11 cellular contexts compared by ENCODE assay signal in the genomic region with DNA sequence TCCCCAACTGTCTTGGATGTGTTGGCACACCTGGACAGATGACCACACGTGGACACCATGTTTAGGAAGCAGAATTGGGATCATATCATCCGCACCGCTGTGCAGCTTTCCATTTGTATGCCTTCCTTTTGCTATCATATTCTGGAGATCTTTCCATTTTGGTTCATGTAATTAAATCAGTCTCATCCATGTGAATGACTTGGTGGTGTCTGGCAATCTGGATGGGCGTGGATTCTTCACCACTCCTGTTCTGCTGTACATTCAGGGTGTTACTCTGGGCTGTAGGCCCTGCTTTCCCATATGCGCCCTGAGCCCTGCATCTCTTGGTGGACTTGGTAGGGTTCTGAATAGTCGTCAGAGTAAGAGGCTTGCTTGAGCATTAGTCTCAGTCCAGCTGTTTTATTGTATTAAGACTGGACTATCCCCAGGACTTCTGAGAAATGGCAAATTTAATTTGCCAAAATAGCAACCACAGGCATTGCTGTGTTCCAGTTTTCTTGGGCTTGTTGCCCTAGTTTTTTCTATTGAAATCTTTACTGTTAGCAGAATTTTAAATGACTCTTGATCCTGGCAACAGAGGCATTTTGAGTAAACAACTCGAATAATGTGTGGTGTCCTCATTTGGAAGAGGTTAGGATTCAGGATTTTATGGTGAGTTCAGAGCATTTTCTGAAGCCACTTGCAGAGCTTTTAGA. TPM values are rescaled to one million over a fixed set of nuclear protein-coding genes. Genes with fewer than 3 reads are reported as not detected.
DNase-seq lines count a peak whose midpoint lies in the region; ATAC-seq and TF ChIP-seq lines count a peak whose summit lies in the region.
"Had no signal": no experiment of that assay in that cellular context is flagged by ENCODE, and none has a peak within 500 bp of the region (broad histone marks: within the 10 kb centered on the region; RNA-seq: fewer than 3 reads in every experiment).

No MANE protein-coding gene starts in this region.

- WGBS in mesenchymal stem cell, result 88% methylated on average over 7 of the region's 7 CpGs
- WGBS in transverse colon (ENCODE audit: low coverage in 1 of 2), 2 donors, result 76 to 78% methylated on average over 5 to 7 of the region's 7 CpGs

- H4K91ac ChIP-seq in mesenchymal stem cell (ENCODE audit: low read length), result no peak overlapping the region

- no peak overlapping the region for H2BK15ac ChIP-seq in mesenchymal stem cell (ENCODE audit: low read depth, poor library complexity, severe bottlenecking)

- no peak overlapping the region for H3K4me2 ChIP-seq in mesenchymal stem cell (ENCODE audit: low read length, poor library complexity, severe bottlenecking)

- H3K36me3 Mint-ChIP-seq in activated T-cell treated with anti-CD3 and anti-CD28 coated beads, Interleukin-2, amount 50 U/mL, for 72 hours (ENCODE audit: insufficient read depth in 2 of 2), result peaks cover 3 to 8% of the 10 kb centered on the region in 2 donors

- H4K8ac ChIP-seq in mesenchymal stem cell (ENCODE audit: low read length), result no peak overlapping the region

- H3K4ac ChIP-seq in mesenchymal stem cell (ENCODE audit: low read depth in 1 of 2, low read length in 2 of 2), result no peak overlapping the region

- H2AFZ ChIP-seq in mesenchymal stem cell (ENCODE audit: low read depth, low read length), result no peak overlapping the region

- H2BK12ac ChIP-seq in mesenchymal stem cell (ENCODE audit: low read length in 2 of 2), result no peak overlapping the region

- no peak overlapping the region for H3K14ac ChIP-seq in mesenchymal stem cell (ENCODE audit: low read length in 2 of 2)

- no peak overlapping the region for H2AK5ac ChIP-seq in mesenchymal stem cell (ENCODE audit: low read length, severe bottlenecking)

- H3K4me3 ChIP-seq in colonic mucosa, result no peak overlapping the region
- H3K4me3 ChIP-seq in mesenchymal stem cell (ENCODE audit: insufficient read depth in 1 of 2, low read depth in 1 of 2, low read length in 2 of 2), result peak overlapping the region in 1 of 2 experiments; percentile 61
- peak overlapping the region in 1 of 4 donors; percentile 21 for H3K4me3 ChIP-seq in transverse colon

- TF ChIP-seq POLR2A in transverse colon (IDR thresholded peaks at IDR 0.05), result no peak

- H3K4me1 ChIP-seq in colonic mucosa (peaks cover 5% of the 10 kb centered on the region), mesenchymal stem cell (ENCODE audit: control insufficient read depth, insufficient read depth, low read depth, low read length) (peaks cover 17% of the 10 kb centered on the region), transverse colon (peaks cover 8 to 19% (median 15%) of the 10 kb centered on the region in 4 donors)

- no peak for ATAC-seq in activated T-cell treated with anti-CD3 and anti-CD28 coated beads, Interleukin-2, amount 50 U/mL, for 72 hours (replicated peaks in 1 of 2)
- ATAC-seq in HG02610 (IDR thresholded peaks at IDR 0.05; ENCODE audit: unreplicated experiment), result no peak

- TF ChIP-seq CTCF in colonic mucosa (IDR thresholded peaks at IDR 0.05) (no peak), transverse colon (IDR thresholded peaks at IDR 0.05) (no peak)

- H3K18ac ChIP-seq in mesenchymal stem cell (ENCODE audit: low read depth in 1 of 2, low read length in 2 of 2), result no peak overlapping the region

- H3K9ac ChIP-seq in colonic mucosa (ENCODE audit: low read depth in 2 of 2, low read length in 2 of 2) (peak overlapping the region; percentile 35), mesenchymal stem cell (ENCODE audit: low read length) (peak overlapping the region; percentile 83)

- H3K4me1 Mint-ChIP-seq in activated T-cell treated with anti-CD3 and anti-CD28 coated beads, Interleukin-2, amount 50 U/mL, for 72 hours (ENCODE audit: low read depth), result peaks cover 79% of the 10 kb centered on the region

- H3K27ac ChIP-seq in colonic mucosa, result peak overlapping the region; percentile 5
- H3K27ac ChIP-seq in mesenchymal stem cell (ENCODE audit: low read length, poor library complexity, severe bottlenecking), result no peak overlapping the region
- H3K27ac ChIP-seq in transverse colon, result peak overlapping the region; percentile 62 to 83 (median 72)

- H3K23ac ChIP-seq in mesenchymal stem cell (ENCODE audit: low read length in 2 of 2), result no peak overlapping the region

- H3K27ac Mint-ChIP-seq in activated T-cell treated with anti-CD3 and anti-CD28 coated beads, Interleukin-2, amount 50 U/mL, for 72 hours, result peak overlapping the region; percentile 55

- no peak for TF ChIP-seq EP300 in transverse colon (IDR thresholded peaks at IDR 0.05; ENCODE audit: low read depth)

- H2BK120ac ChIP-seq in mesenchymal stem cell (ENCODE audit: low read depth, low read length), result no peak overlapping the region

- in situ Hi-C loops in transverse colon (cut with MboI; ENCODE audit: low pct_ligation_motif_present in 1 of 4, low pct_unique_long_range_greater_than_20kb in 1 of 4, low sequenced_read_pairs in 3 of 4), result no loop called here

- no peak overlapping the region for H2BK5ac ChIP-seq in mesenchymal stem cell (ENCODE audit: low read depth, low read length, poor library complexity, severe bottlenecking)

- H3K9me3 ChIP-seq in colonic mucosa (no peaks in the 10 kb centered on the region), mesenchymal stem cell (ENCODE audit: control insufficient read depth, low read length) (peaks cover 4% of the 10 kb centered on the region), transverse colon (peaks cover 0 to 2% of the 10 kb centered on the region in 2 donors)

- H3K9me3 Mint-ChIP-seq in activated T-cell treated with anti-CD3 and anti-CD28 coated beads, Interleukin-2, amount 50 U/mL, for 72 hours, result peaks cover 0 to 3% of the 10 kb centered on the region in 2 donors

- H3K4me3 Mint-ChIP-seq in activated T-cell treated with anti-CD3 and anti-CD28 coated beads, Interleukin-2, amount 50 U/mL, for 72 hours, result peak overlapping the region; percentile 48 to 70

- intact Hi-C loops in colonic mucosa (cut with DNase I), result loop anchor here (10.0 kb wide), 1 partner anchor 59 kb away; no protein-coding TSS in a partner anchor
- intact Hi-C loops in transverse colon (cut with DNase I; ENCODE audit: low total_unique reads), result no loop called here

- H3K27me3 ChIP-seq in colonic mucosa (no peaks in the 10 kb centered on the region), mesenchymal stem cell (ENCODE audit: control insufficient read depth in 1 of 2, insufficient read depth in 1 of 2, low read length in 2 of 2) (no peaks in the 10 kb centered on the region), transverse colon (no peaks in the 10 kb centered on the region)

- H3K27me3 Mint-ChIP-seq in activated T-cell treated with anti-CD3 and anti-CD28 coated beads, Interleukin-2, amount 50 U/mL, for 72 hours (ENCODE audit: low read depth), result no peaks in the 10 kb centered on the region

- H3K79me1 ChIP-seq in mesenchymal stem cell (replicated peaks; ENCODE audit: low read length, poor library complexity, severe bottlenecking), result peaks cover 29% of the 10 kb centered on the region

- no peak for DNase-seq in activated T-cell treated with anti-CD3 and anti-CD28 coated beads, Interleukin-2, amount 50 U/mL, for 72 hours
- DNase-seq in activated T-cell treated with anti-CD3 and anti-CD28 coated beads, Interleukin-2, amount 50 U/mL, for 1 hour, result no peak
- DNase-seq in colonic mucosa (no peak), mesenchymal stem cell (no peak), transverse colon (no peak), dermis blood vessel endothelial cell (no peak), D341Med (ENCODE audit: low spot score) (no peak)
- DNase-seq: amniotic stem cell had no signal

- no peaks in the 10 kb centered on the region for H3K36me3 ChIP-seq in colonic mucosa
- H3K36me3 ChIP-seq in mesenchymal stem cell (ENCODE audit: control insufficient read depth in 1 of 2, insufficient read depth in 2 of 2, low read depth in 1 of 2, low read length in 2 of 2), result peaks cover 1 to 2% of the 10 kb centered on the region in 2 experiments
- H3K36me3 ChIP-seq in transverse colon, result no peaks in the 10 kb centered on the region

RNA-seq across cellular contexts. Expression of gene BANP, which starts 14.9 kb away (rescaled TPM):
- total RNA-seq in activated T-cell treated with anti-CD3 and anti-CD28 coated beads, Interleukin-2, amount 50 U/mL, for 72 hours, result 10 to 100 TPM; 35.8 to 39.8 TPM
- total RNA-seq in colonic mucosa, result 10 to 100 TPM; 18.6 to 29.7 TPM
- polyA plus RNA-seq in mesenchymal stem cell (2013, experiment 1 of 2), result 10.8 TPM
- polyA plus RNA-seq in mesenchymal stem cell (2013, experiment 2 of 2), result 11.0 TPM
- 10 to 100 TPM; 15.3 to 25.1 (median 18.7) TPM for total RNA-seq in transverse colon
- total RNA-seq in dermis blood vessel endothelial cell, result 23.5 and 36.4 TPM in 2 replicates

RNA-seq across cellular contexts. Expression of gene CA5A, which starts 29.8 kb away (rescaled TPM):
- total RNA-seq in activated T-cell treated with anti-CD3 and anti-CD28 coated beads, Interleukin-2, amount 50 U/mL, for 72 hours, result under 1 TPM in 1 of 2 donors, not detected in 1; 0.22 TPM
- not detected for total RNA-seq in colonic mucosa
- polyA plus RNA-seq in mesenchymal stem cell (2013, experiment 1 of 2), result not detected
- polyA plus RNA-seq in mesenchymal stem cell (2013, experiment 2 of 2), result not detected
- total RNA-seq in transverse colon, result not detected
- total RNA-seq in dermis blood vessel endothelial cell, result not detected in 2 replicates
- total RNA-seq: OCI-LY7 had no signal
- polyA plus RNA-seq: neural cell had no signal
